16 cellular contexts compared by ENCODE assay signal in genomic region chr6:63529498-63529897, GRCh38. TPM values are rescaled to one million over a fixed set of nuclear protein-coding genes. Genes with fewer than 3 reads are reported as not detected.
DNase-seq lines count a peak whose midpoint lies in the region; ATAC-seq, FAIRE-seq and TF ChIP-seq lines count a peak whose summit lies in the region.
"Had no signal": no experiment of that assay in that cellular context is flagged by ENCODE, and none has a peak within 500 bp of the region (broad histone marks: within the 10 kb centered on the region; RNA-seq: fewer than 3 reads in every experiment).

No MANE protein-coding gene starts in this region.

- POLR2A ChIA-PET in A549 (lab: Yijun Ruan, JAX) = interaction anchor here (1.1 to 3.4 kb wide), 2 partner anchors 44 to 88 kb away, joined by 4 to 32 read pairs; no protein-coding TSS in a partner anchor

- H3K27ac ChIP-seq in A549 (peak overlapping the region; percentile 97 to 99), upper lobe of right lung (no peak overlapping the region)
- H3K27ac ChIP-seq: ascending aorta, dorsolateral prefrontal cortex, Peyer's patch, right atrium auricular region had no signal

- 6% methylated on average over 4 of the region's 4 CpGs for WGBS in A549 (ENCODE audit: missing lambda C conversion rate)

- H3K27me3 Mint-ChIP-seq in T-helper 2 cell treated with Interferon-gamma antibody and Interleukin-4, amounts not matched to agents 5 μg/mL and 100 μg/mL, for 36 hours (ENCODE audit: low read depth) = no peaks in the 10 kb centered on the region

- H3K4me2 ChIP-seq in A549 = peak overlapping the region; percentile 93

- H3K4me1 ChIP-seq in A549 (peaks cover 54% of the 10 kb centered on the region), upper lobe of right lung (no peaks in the 10 kb centered on the region)
- H3K4me1 ChIP-seq: ascending aorta, right atrium auricular region had no signal

- CTCF ChIA-PET in A549 (lab: Yijun Ruan, JAX) = no interaction called here

- TF ChIP-seq POLR2A in A549 (IDR thresholded peaks at IDR 0.05; ENCODE audit: low read length) = no peak

- H3K4me3 ChIP-seq in A549 = peak overlapping the region; percentile 32
- H3K4me3 ChIP-seq in fibroblast of the aortic adventitia (ENCODE audit: low read depth, low read length) = no peak overlapping the region
- H3K4me3 ChIP-seq in upper lobe of right lung = no peak overlapping the region
- H3K4me3 ChIP-seq: ascending aorta, dorsolateral prefrontal cortex, Peyer's patch, right atrium auricular region had no signal

- H3K4me1 Mint-ChIP-seq in T-helper 2 cell treated with Interferon-gamma antibody and Interleukin-4, amounts not matched to agents 5 μg/mL and 100 μg/mL, for 36 hours (ENCODE audit: low read depth) = peaks cover 45% of the 10 kb centered on the region

- H3K9me3 ChIP-seq in A549 = no peaks in the 10 kb centered on the region
- no peaks in the 10 kb centered on the region for H3K9me3 ChIP-seq in upper lobe of right lung
- H3K9me3 ChIP-seq: ascending aorta, Peyer's patch, right atrium auricular region had no signal

- peak in 1 of 2 experiments; percentile 50 for DNase-seq in A549 (ENCODE audit: low read depth in 1 of 2, low spot score in 1 of 2)
- DNase-seq in T-helper 2 cell treated with Interferon-gamma antibody and Interleukin-4, amounts not matched to agents 5 μg/mL and 100 μg/mL, for 36 hours (ENCODE audit: low spot score) = peak; percentile 29
- DNase-seq in fibroblast of the aortic adventitia (ENCODE audit: low read depth) = peak; percentile 21
- no peak for DNase-seq in NCI-H510A treated with DMSO at 0.1 percent for 48 hours (lab: John Stamatoyannopoulos, UW)
- no peak for DNase-seq in upper lobe of right lung
- DNase-seq in SKM-1 (lab: John Stamatoyannopoulos, UW; ENCODE audit: unreplicated experiment) = no peak
- DNase-seq: dorsolateral prefrontal cortex, HFFc6, MV-4-11, NCI-H345, Peyer's patch had no signal

- TF ChIP-seq CTCF in A549 (IDR thresholded peaks at IDR 0.05) (no peak), fibroblast of the aortic adventitia (IDR thresholded peaks at IDR 0.05; ENCODE audit: insufficient read depth, low read length) (no peak), upper lobe of right lung (IDR thresholded peaks at IDR 0.05) (no peak)

- H3K36me3 Mint-ChIP-seq in T-helper 2 cell treated with Interferon-gamma antibody and Interleukin-4, amounts not matched to agents 5 μg/mL and 100 μg/mL, for 36 hours (ENCODE audit: low read depth) = peaks cover 13% of the 10 kb centered on the region

- intact Hi-C loops in upper lobe of right lung (cut with DNase I) = no loop called here

- TF ChIP-seq RAD21 in A549 (conservative IDR thresholded peaks at IDR 0.05 in 1 of 2, IDR thresholded peaks at IDR 0.05 in 1 of 2) = no peak; a peak in 1 of 5 replicates

- H3K36me3 ChIP-seq in upper lobe of right lung = no peaks in the 10 kb centered on the region
- H3K36me3 ChIP-seq: ascending aorta, Peyer's patch, right atrium auricular region had no signal

- FAIRE-seq in A549 (lab: Jason Lieb, UNC) = no peak
- FAIRE-seq: HTR-8/SVneo had no signal

- H3K4me3 Mint-ChIP-seq in T-helper 2 cell treated with Interferon-gamma antibody and Interleukin-4, amounts not matched to agents 5 μg/mL and 100 μg/mL, for 36 hours = peak overlapping the region; percentile 77
- H3K4me3 Mint-ChIP-seq: HFFc6 had no signal

- no peaks in the 10 kb centered on the region for H3K27me3 ChIP-seq in upper lobe of right lung
- H3K27me3 ChIP-seq: ascending aorta, Peyer's patch, right atrium auricular region had no signal

- ATAC-seq in A549 (0 out of 6 replicates have a peak, but pooled peaks of 1 of the 2 experiments have one; percentile 9), GM18867 (IDR thresholded peaks at IDR 0.05; ENCODE audit: unreplicated experiment) (peak; percentile 41), GM21576 (IDR thresholded peaks at IDR 0.05; ENCODE audit: unreplicated experiment) (no peak), upper lobe of right lung (no peak)

- peak overlapping the region; percentile 97 for H3K27ac Mint-ChIP-seq in T-helper 2 cell treated with Interferon-gamma antibody and Interleukin-4, amounts not matched to agents 5 μg/mL and 100 μg/mL, for 36 hours
- H3K27ac Mint-ChIP-seq: HFFc6 had no signal

- peaks cover 12% of the 10 kb centered on the region for H3K9me3 Mint-ChIP-seq in T-helper 2 cell treated with Interferon-gamma antibody and Interleukin-4, amounts not matched to agents 5 μg/mL and 100 μg/mL, for 36 hours
- H3K9me3 Mint-ChIP-seq: HFFc6 had no signal

- peak in 1 of 2 experiments; percentile 45; a peak in 1 of 5 replicates for TF ChIP-seq EP300 in A549 (IDR thresholded peaks at IDR 0.05)

TF ChIP-seq in A549, 52 proteins besides CTCF, POLR2A, EP300 and RAD21:
- TF ChIP-seq ESRRA (IDR thresholded peaks at IDR 0.05; ENCODE audit: borderline replicate concordance, low read length) (no peak), GATA3 (IDR thresholded peaks at IDR 0.05; ENCODE audit: borderline replicate concordance) (peak; percentile 69; the same call in 1 of the 2 replicates), RCOR1 (IDR thresholded peaks at IDR 0.05; ENCODE audit: low read depth, low read length) (no peak), SMC3 (IDR thresholded peaks at IDR 0.05) (no peak), HOXA7 (CRISPR knock-in tag; IDR thresholded peaks at IDR 0.05) (no peak), HOXB5 (CRISPR knock-in tag; IDR thresholded peaks at IDR 0.05) (no peak), HEYL (CRISPR knock-in tag; IDR thresholded peaks at IDR 0.05) (no peak), MAX (IDR thresholded peaks at IDR 0.05) (no peak), JUN (IDR thresholded peaks at IDR 0.05) (no peak; a peak in 1 of 5 replicates), FOXS1 (CRISPR knock-in tag; IDR thresholded peaks at IDR 0.05) (no peak), HOXB13 (CRISPR knock-in tag; IDR thresholded peaks at IDR 0.05; ENCODE audit: low read depth) (no peak), JUNB (IDR thresholded peaks at IDR 0.05) (0 out of 2 replicates have a peak, but pooled peaks have one; percentile 21), CEBPB (IDR thresholded peaks at IDR 0.05) (peak in 1 of 2 experiments; percentile 10; a peak in 1 of 4 replicates), RARB (CRISPR knock-in tag; IDR thresholded peaks at IDR 0.05) (no peak), TFCP2L1 (CRISPR knock-in tag; IDR thresholded peaks at IDR 0.05) (no peak), EHF (CRISPR knock-in tag; IDR thresholded peaks at IDR 0.05) (no peak), NR3C1 (IDR thresholded peaks at IDR 0.05) (no peak), MYC (IDR thresholded peaks at IDR 0.05; ENCODE audit: borderline replicate concordance, low read length) (no peak), CBX8 (IDR thresholded peaks at IDR 0.05) (no peak)
- TF ChIP-seq, protein P1, sequence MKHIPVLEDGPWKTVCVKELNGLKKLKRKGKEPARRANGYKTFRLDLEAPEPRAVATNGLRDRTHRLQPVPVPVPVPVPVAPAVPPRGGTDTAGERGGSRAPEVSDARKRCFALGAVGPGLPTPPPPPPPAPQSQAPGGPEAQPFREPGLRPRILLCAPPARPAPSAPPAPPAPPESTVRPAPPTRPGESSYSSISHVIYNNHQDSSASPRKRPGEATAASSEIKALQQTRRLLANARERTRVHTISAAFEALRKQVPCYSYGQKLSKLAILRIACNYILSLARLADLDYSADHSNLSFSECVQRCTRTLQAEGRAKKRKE (CRISPR knock-in tag; IDR thresholded peaks at IDR 0.05; ENCODE audit: low read depth) = no peak
- TF ChIP-seq, protein P2, sequence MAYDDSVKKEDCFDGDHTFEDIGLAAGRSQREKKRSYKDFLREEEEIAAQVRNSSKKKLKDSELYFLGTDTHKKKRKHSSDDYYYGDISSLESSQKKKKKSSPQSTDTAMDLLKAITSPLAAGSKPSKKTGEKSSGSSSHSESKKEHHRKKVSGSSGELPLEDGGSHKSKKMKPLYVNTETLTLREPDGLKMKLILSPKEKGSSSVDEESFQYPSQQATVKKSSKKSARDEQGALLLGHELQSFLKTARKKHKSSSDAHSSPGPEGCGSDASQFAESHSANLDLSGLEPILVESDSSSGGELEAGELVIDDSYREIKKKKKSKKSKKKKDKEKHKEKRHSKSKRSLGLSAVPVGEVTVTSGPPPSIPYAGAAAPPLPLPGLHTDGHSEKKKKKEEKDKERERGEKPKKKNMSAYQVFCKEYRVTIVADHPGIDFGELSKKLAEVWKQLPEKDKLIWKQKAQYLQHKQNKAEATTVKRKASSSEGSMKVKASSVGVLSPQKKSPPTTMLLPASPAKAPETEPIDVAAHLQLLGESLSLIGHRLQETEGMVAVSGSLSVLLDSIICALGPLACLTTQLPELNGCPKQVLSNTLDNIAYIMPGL (CRISPR knock-in tag; IDR thresholded peaks at IDR 0.05; ENCODE audit: borderline replicate concordance) = no peak

RNA-seq across cellular contexts. Expression of gene PTP4A1, which starts 42.8 kb away (rescaled TPM):
- polyA plus RNA-seq in A549 (2011; rRNA removed) (220 and 333 TPM in 2 replicates), A549 (2017; fragmentation: RNase III; extraction: RNeasy Plus Mini Kit Qiagen cat#74134 plus additional on column Dnase treatment) (152 to 179 TPM (median 166 TPM) in 3 replicates)
- polyA plus RNA-seq in A549 (2012; cell fraction: cytosol; rRNA removed) = 29.5 and 36.6 TPM in 2 replicates
- polyA plus RNA-seq in A549 (2012; cell fraction: nucleus; rRNA removed) = 3.5 and 15.9 TPM in 2 replicates
- polyA minus RNA-seq in A549 (2011; rRNA and poly(A)+ RNA removed) = 95.2 and 105 TPM in 2 replicates
- total RNA-seq in fibroblast of the aortic adventitia (ENCODE audit: low replicate concordance) (9.6 and 46.1 TPM in 2 replicates), upper lobe of right lung (55.6 TPM)

Comparison
In these comparisons a context has a peak if more than half of its experiments do, and no peak if none do; other contexts are left out.
1. DNase-seq: peak in T-helper 2 cell treated with Interferon-gamma antibody and Interleukin-4, amounts not matched to agents 5 μg/mL and 100 μg/mL, for 36 hours (single experiment) and fibroblast of the aortic adventitia (single experiment); none in NCI-H510A treated with DMSO at 0.1 percent for 48 hours (single experiment), upper lobe of right lung (single experiment) and SKM-1 (single experiment).